Comparison of ENCODE assay signal across 17 cellular contexts in genomic region chr10:4546931-4547330, GRCh38.
DNase-seq lines count a peak whose midpoint lies in the region; ATAC-seq and TF ChIP-seq lines count a peak whose summit lies in the region.
"Had no signal": no experiment of that assay in that cellular context is flagged by ENCODE, and none has a peak within 500 bp of the region (broad histone marks: within the 10 kb centered on the region; RNA-seq: fewer than 3 reads in every experiment).

No MANE protein-coding gene starts in this region.

- H3K9me2 ChIP-seq in hepatocyte (replicated peaks; ENCODE audit: insufficient read depth): no peaks in the 10 kb centered on the region

- H3K79me2 ChIP-seq in hepatocyte: no peaks in the 10 kb centered on the region

- no peak for TF ChIP-seq CTCF in hepatocyte (IDR thresholded peaks at IDR 0.05; ENCODE audit: poor library complexity)

- H3K4me2 ChIP-seq in hepatocyte (peak overlapping the region; percentile 57), skeletal muscle satellite cell (ENCODE audit: low read length) (peak overlapping the region; percentile 56)

- no peaks in the 10 kb centered on the region for H3K36me3 ChIP-seq in hepatocyte (replicated peaks; ENCODE audit: insufficient read depth, low read depth)
- no peaks in the 10 kb centered on the region for H3K36me3 ChIP-seq in skeletal muscle satellite cell (ENCODE audit: insufficient read depth, low read length)
- H3K36me3 ChIP-seq: MG63 had no signal

- no peaks in the 10 kb centered on the region for H3K27me3 ChIP-seq in hepatocyte
- no peaks in the 10 kb centered on the region for H3K27me3 ChIP-seq in skeletal muscle satellite cell (ENCODE audit: control insufficient read depth, insufficient read depth, low read length)
- H3K27me3 ChIP-seq: MG63 had no signal

- WGBS in hepatocyte (ENCODE audit: low lambda C conversion rate, missing lambda C conversion rate): 94% methylated on average over 1 of the region's 1 CpG

- ATAC-seq in activated T-helper 17 cell treated with anti-CD3 and anti-CD28 coated beads, Interleukin-2, amount 50 U/mL, for 72 hours (replicated peaks): no peak

- no peak overlapping the region for H3K4me3 ChIP-seq in hepatocyte
- no peak overlapping the region for H3K4me3 ChIP-seq in skeletal muscle satellite cell (ENCODE audit: low read length)
- H3K4me3 ChIP-seq: MG63 had no signal

- H3K9me3 ChIP-seq in hepatocyte (ENCODE audit: low read depth) (no peaks in the 10 kb centered on the region), skeletal muscle satellite cell (replicated peaks; ENCODE audit: low read length) (no peaks in the 10 kb centered on the region)
- H3K9me3 ChIP-seq: MG63 had no signal

- no peak for DNase-seq in activated T-cell treated with anti-CD3 and anti-CD28 coated beads, Interleukin-2, amount 50 U/mL, for 24 hours
- no peak for DNase-seq in activated T-cell treated with anti-CD3 and anti-CD28 coated beads, Interleukin-2, amount 50 U/mL, for 48 hours
- no peak for DNase-seq in hepatocyte (ENCODE audit: low spot score)
- no peak for DNase-seq in activated naive CD4-positive, alpha-beta T cell (lab: John Stamatoyannopoulos, UW)
- DNase-seq in cerebellar nuclear complex (lab: John Stamatoyannopoulos, UW): no peak
- DNase-seq in NCI-H2171 treated with DMSO at 0.1 percent for 48 hours (lab: John Stamatoyannopoulos, UW): no peak
- DNase-seq: C1 segment of cervical spinal cord, Karpas-422, NCI-H1092, NCI-H146, NCI-H2081, NCI-H510A, NCI-H774 had no signal

- peaks cover 48% of the 10 kb centered on the region for H3K27me3 Mint-ChIP-seq in activated T-cell treated with anti-CD3 and anti-CD28 coated beads, Interleukin-2, amount 50 U/mL, for 24 hours
- H3K27me3 Mint-ChIP-seq in activated T-helper 17 cell treated with anti-CD3 and anti-CD28 coated beads, Interleukin-2, amount 50 U/mL, for 72 hours: peaks cover 5% of the 10 kb centered on the region

- peaks cover 4% of the 10 kb centered on the region for H3K4me1 ChIP-seq in hepatocyte (ENCODE audit: insufficient read depth)
- H3K4me1 ChIP-seq in skeletal muscle satellite cell (ENCODE audit: control insufficient read depth, insufficient read depth, low read length): peaks cover 41% of the 10 kb centered on the region

- H3K36me3 Mint-ChIP-seq in activated T-cell treated with anti-CD3 and anti-CD28 coated beads, Interleukin-2, amount 50 U/mL, for 24 hours (ENCODE audit: low read depth): no peaks in the 10 kb centered on the region
- no peaks in the 10 kb centered on the region for H3K36me3 Mint-ChIP-seq in activated T-helper 17 cell treated with anti-CD3 and anti-CD28 coated beads, Interleukin-2, amount 50 U/mL, for 72 hours (ENCODE audit: low read depth)

- no peak overlapping the region for H3K27ac ChIP-seq in hepatocyte
- H3K27ac ChIP-seq: RWPE1 had no signal

- no peak overlapping the region for H3K4me3 Mint-ChIP-seq in activated T-cell treated with anti-CD3 and anti-CD28 coated beads, Interleukin-2, amount 50 U/mL, for 24 hours
- H3K4me3 Mint-ChIP-seq in activated T-helper 17 cell treated with anti-CD3 and anti-CD28 coated beads, Interleukin-2, amount 50 U/mL, for 72 hours: peak overlapping the region; percentile 47

- H3K9ac ChIP-seq in skeletal muscle satellite cell (ENCODE audit: low read depth, low read length): peak overlapping the region; percentile 30

- no peaks in the 10 kb centered on the region for H3K9me3 Mint-ChIP-seq in activated T-cell treated with anti-CD3 and anti-CD28 coated beads, Interleukin-2, amount 50 U/mL, for 24 hours
- H3K9me3 Mint-ChIP-seq in activated T-helper 17 cell treated with anti-CD3 and anti-CD28 coated beads, Interleukin-2, amount 50 U/mL, for 72 hours: peaks cover 6% of the 10 kb centered on the region

- H3K27ac Mint-ChIP-seq in activated T-cell treated with anti-CD3 and anti-CD28 coated beads, Interleukin-2, amount 50 U/mL, for 24 hours: peak overlapping the region; percentile 6
- peak overlapping the region; percentile 29 for H3K27ac Mint-ChIP-seq in activated T-helper 17 cell treated with anti-CD3 and anti-CD28 coated beads, Interleukin-2, amount 50 U/mL, for 72 hours

- peak overlapping the region; percentile 58 for H2AFZ ChIP-seq in hepatocyte

- H3K4me1 Mint-ChIP-seq in activated T-cell treated with anti-CD3 and anti-CD28 coated beads, Interleukin-2, amount 50 U/mL, for 24 hours (ENCODE audit: low read depth): peaks cover 17% of the 10 kb centered on the region
- peaks cover 7% of the 10 kb centered on the region for H3K4me1 Mint-ChIP-seq in activated T-helper 17 cell treated with anti-CD3 and anti-CD28 coated beads, Interleukin-2, amount 50 U/mL, for 72 hours

- H4K20me1 ChIP-seq in hepatocyte (ENCODE audit: insufficient read depth, poor library complexity, severe bottlenecking): no peaks in the 10 kb centered on the region
